6 cellular contexts compared by ENCODE assay signal in the genomic region with DNA sequence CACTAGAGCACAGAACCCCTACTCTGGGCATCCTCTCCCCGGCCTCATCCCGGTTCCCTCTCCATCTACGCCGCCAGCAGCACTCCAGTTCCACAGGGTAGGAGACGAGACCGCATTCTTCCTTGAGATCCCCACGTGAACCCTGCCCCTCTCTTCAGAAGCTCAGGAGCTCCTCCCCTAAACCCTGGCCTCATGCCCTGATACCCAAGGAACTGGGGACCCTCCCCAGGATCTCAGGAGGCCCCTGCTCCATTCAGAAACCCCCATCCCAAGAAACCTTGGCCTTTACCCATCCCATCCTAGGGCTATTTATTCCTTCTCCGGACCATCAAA. TPM values are rescaled to one million over a fixed set of nuclear protein-coding genes. Genes with fewer than 3 reads are reported as not detected.
DNase-seq lines count a peak whose midpoint lies in the region; ATAC-seq and TF ChIP-seq lines count a peak whose summit lies in the region.

No MANE protein-coding gene starts in this region.

- H3K27me3 ChIP-seq in parathyroid adenoma (ENCODE audit: control insufficient read depth, insufficient read depth, low read length) = no peaks in the 10 kb centered on the region

- H3K4me2 ChIP-seq in parathyroid adenoma (ENCODE audit: low read length) = peak overlapping the region; percentile 67

- no peak for TF ChIP-seq CTCF in HFFc6 (IDR thresholded peaks at IDR 0.05)
- TF ChIP-seq CTCF in brain (conservative IDR thresholded peaks at IDR 0.05) = no peak
- TF ChIP-seq CTCF in parathyroid adenoma (IDR thresholded peaks at IDR 0.05) = no peak

- no peaks in the 10 kb centered on the region for H3K9me3 Mint-ChIP-seq in HFFc6
- H3K9me3 Mint-ChIP-seq in brain = peaks cover 0 to 43% (median 3%) of the 10 kb centered on the region in 5 experiments

- H3K4me3 ChIP-seq in parathyroid adenoma (ENCODE audit: low read depth, low read length) = peak overlapping the region; percentile 61

- no peak overlapping the region for H3K9ac ChIP-seq in parathyroid adenoma

- no peaks in the 10 kb centered on the region for H3K9me3 ChIP-seq in parathyroid adenoma (ENCODE audit: control insufficient read depth, low read length)

- no peak overlapping the region for H3K27ac ChIP-seq in parathyroid adenoma

- DNase-seq in HFFc6 = no peak
- DNase-seq in foreskin melanocyte = no peak
- DNase-seq in NCI-H774 (lab: John Stamatoyannopoulos, UW) = no peak

- H3K4me1 Mint-ChIP-seq in HFFc6 (ENCODE audit: low read depth) (peaks cover 11% of the 10 kb centered on the region), brain (peaks cover 37% of the 10 kb centered on the region)

- H3K79me2 ChIP-seq in parathyroid adenoma = no peaks in the 10 kb centered on the region

- H3K36me3 Mint-ChIP-seq in HFFc6 (ENCODE audit: low read depth) = peaks cover 11% of the 10 kb centered on the region
- no peaks in the 10 kb centered on the region for H3K36me3 Mint-ChIP-seq in brain

- H2AFZ ChIP-seq in parathyroid adenoma = peak overlapping the region; percentile 70

- peak overlapping the region; percentile 61 for H3K27ac Mint-ChIP-seq in HFFc6
- peak overlapping the region in 2 of 5 experiments; percentile 68 to 86 for H3K27ac Mint-ChIP-seq in brain

- H3K4me3 Mint-ChIP-seq in HFFc6 (peak overlapping the region; percentile 73), brain (peak overlapping the region; percentile 58 to 75 (median 68))

- no peaks in the 10 kb centered on the region for H3K4me1 ChIP-seq in parathyroid adenoma

- no peak for ATAC-seq in GM18861 (IDR thresholded peaks at IDR 0.05; ENCODE audit: unreplicated experiment)

- H3K27me3 Mint-ChIP-seq in HFFc6 (ENCODE audit: insufficient read depth) (no peaks in the 10 kb centered on the region; the same call in 1 of the 2 replicates), brain (peaks cover 8% of the 10 kb centered on the region)

- no peaks in the 10 kb centered on the region for H3K36me3 ChIP-seq in parathyroid adenoma (ENCODE audit: control insufficient read depth, insufficient read depth, low read length)

RNA-seq across cellular contexts. Expression of a gene that starts 1.1 kb away (rescaled TPM):
- 10 to 100 TPM in 3 of 6 experiments, 1 to 10 TPM in 3; 8.0 to 10.7 (median 9.7) TPM for total RNA-seq in HFFc6 (2021; fragmentation: NEBNext Ultra II Directional; extraction: Animal tissue kit (Norgen Biotek cat#: 25700))
- 2.1 TPM for polyA plus RNA-seq in brain (ENCODE audit: insufficient read depth, low read depth, low replicate concordance)

RNA-seq across cellular contexts. Expression of a gene that starts 13.3 kb away (rescaled TPM):
- 100 to 1,000 TPM; 163 to 214 (median 178) TPM for total RNA-seq in HFFc6 (2021; fragmentation: NEBNext Ultra II Directional; extraction: Animal tissue kit (Norgen Biotek cat#: 25700))
- 164 TPM for polyA plus RNA-seq in brain (ENCODE audit: insufficient read depth, low read depth, low replicate concordance)

RNA-seq across cellular contexts. Expression of a gene that starts 15.0 kb away (rescaled TPM):
- under 1 TPM; 0.11 to 0.34 (median 0.24) TPM for total RNA-seq in HFFc6 (2021; fragmentation: NEBNext Ultra II Directional; extraction: Animal tissue kit (Norgen Biotek cat#: 25700))
- 207 TPM for polyA plus RNA-seq in brain (ENCODE audit: insufficient read depth, low read depth, low replicate concordance)

RNA-seq across cellular contexts. Expression of a gene that starts 22.5 kb away (rescaled TPM):
- total RNA-seq in HFFc6 (2021; fragmentation: NEBNext Ultra II Directional; extraction: Animal tissue kit (Norgen Biotek cat#: 25700)) = 1 to 10 TPM in 5 of 6 experiments, under 1 TPM in 1; 0.94 to 1.9 (median 1.1) TPM
- 9.1 TPM for polyA plus RNA-seq in brain (ENCODE audit: insufficient read depth, low read depth, low replicate concordance)

RNA-seq across cellular contexts. Expression of a gene that starts 48.1 kb away (rescaled TPM):
- total RNA-seq in HFFc6 (2021; fragmentation: NEBNext Ultra II Directional; extraction: Animal tissue kit (Norgen Biotek cat#: 25700)) = not detected
- 1.4 TPM for polyA plus RNA-seq in brain (ENCODE audit: insufficient read depth, low read depth, low replicate concordance)
